In the genomic region with DNA sequence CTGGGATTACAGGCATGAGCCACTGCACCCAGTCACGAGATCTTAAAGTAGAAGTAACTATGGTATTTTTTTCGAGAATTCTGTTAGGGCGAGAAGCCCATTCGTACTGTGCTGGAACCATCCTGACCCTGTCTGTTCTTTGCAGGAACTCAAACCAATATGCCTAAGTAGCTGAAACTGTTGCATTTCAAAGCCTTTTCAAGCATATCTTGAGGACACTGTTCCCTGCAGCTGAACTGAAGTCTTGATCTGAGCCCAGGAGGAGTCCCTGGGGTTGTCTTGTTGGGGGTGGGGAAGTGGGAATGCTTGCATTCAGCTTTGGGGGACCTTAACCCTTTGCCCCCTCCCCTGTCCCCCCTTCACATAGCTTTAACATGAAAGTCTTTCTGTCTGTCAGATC, we compare ENCODE assay signal across 21 cellular contexts.
DNase-seq lines count a peak whose midpoint lies in the region; TF ChIP-seq lines count a peak whose summit lies in the region.
"Had no signal": no experiment of that assay in that cellular context is flagged by ENCODE, and none has a peak within 500 bp of the region (broad histone marks: within the 10 kb centered on the region; RNA-seq: fewer than 3 reads in every experiment).

No MANE protein-coding gene starts in this region.

- H3K4me1 Mint-ChIP-seq in HFFc6 (ENCODE audit: low read depth) (peaks cover 51% of the 10 kb centered on the region), Calu3 (ENCODE audit: low read depth, unreplicated experiment) (peaks cover 27% of the 10 kb centered on the region)

- H2AFZ ChIP-seq in SU-DHL-6 (ENCODE audit: low read depth, low read length, severe bottlenecking), result no peak overlapping the region

- peaks cover 100% of the 10 kb centered on the region for H4K20me1 ChIP-seq in BLaER1
- no peaks in the 10 kb centered on the region; the same call in 1 of the 2 replicates for H4K20me1 ChIP-seq in SU-DHL-6 (ENCODE audit: low read depth, low read length)

- CTCF ChIA-PET in Calu3 (lab: Charles Lee), result no interaction called here

- intact Hi-C loops in prostate gland (cut with DNase I) (no loop called here), sigmoid colon (cut with DNase I) (no loop called here), Calu3 (cut with micrococcal nuclease; ENCODE audit: unreplicated experiment) (loop anchor here (10.0 kb wide), 1 partner anchor 76 kb away; no protein-coding TSS in a partner anchor)

- H3K27ac Mint-ChIP-seq in HFFc6, result peak overlapping the region; percentile 24; the same call in 1 of the 2 replicates
- H3K27ac Mint-ChIP-seq in Calu3 (ENCODE audit: unreplicated experiment), result no peak overlapping the region
- H3K27ac Mint-ChIP-seq: CD4-positive, alpha-beta T cell; T-cell had no signal

- H3K9me2 ChIP-seq in SU-DHL-6 (replicated peaks; ENCODE audit: insufficient read depth, low read length), result no peaks in the 10 kb centered on the region

- DNase-seq in HFFc6, result no peak
- DNase-seq in prostate gland (ENCODE audit: low spot score), result no peak
- DNase-seq in sigmoid colon, result no peak
- no peak for DNase-seq in inferior parietal cortex (ENCODE audit: extremely low spot score)
- no peak for DNase-seq in DMS53 treated with DMSO at 0.1 percent for 48 hours (lab: John Stamatoyannopoulos, UW; ENCODE audit: unreplicated experiment)
- DNase-seq in Calu3, result no peak
- DNase-seq: 8988T; CD4-positive, alpha-beta T cell; DMS79; GF-D8; MG63; NCI-H1694; NCI-H2029 treated with DMSO at 0.1 percent for 48 hours; NCI-H2227 treated with DMSO at 0.1 percent for 48 hours; NCI-H69; OCI-M1; SJCRH30; T-cell had no signal

- WGBS in prostate gland, result 92% methylated on average over 4 of the region's 4 CpGs
- 94 to 97% methylated on average over 4 of the region's 4 CpGs for WGBS in sigmoid colon, 2 donors

- H3K36me3 ChIP-seq in BLaER1, result peaks cover 30% of the 10 kb centered on the region
- no peaks in the 10 kb centered on the region for H3K36me3 ChIP-seq in SU-DHL-6 (ENCODE audit: low read length)
- H3K36me3 ChIP-seq in prostate gland, result no peaks in the 10 kb centered on the region
- H3K36me3 ChIP-seq in sigmoid colon, result no peaks in the 10 kb centered on the region
- H3K36me3 ChIP-seq: MG63, SJCRH30 had no signal

- TF ChIP-seq POLR2A in prostate gland (IDR thresholded peaks at IDR 0.05) (no peak), sigmoid colon (IDR thresholded peaks at IDR 0.05) (no peak)

- BruUV-seq in Calu3 (replicated peaks; lab: Mats Ljungman, UMichigan), result no TSS peak

- TF ChIP-seq CTCF in HFFc6 (IDR thresholded peaks at IDR 0.05), result no peak
- no peak for TF ChIP-seq CTCF in SU-DHL-6 (IDR thresholded peaks at IDR 0.05; ENCODE audit: insufficient read depth, low read length, poor library complexity, severe bottlenecking)
- no peak for TF ChIP-seq CTCF in prostate gland (IDR thresholded peaks at IDR 0.05)
- no peak for TF ChIP-seq CTCF in sigmoid colon (IDR thresholded peaks at IDR 0.05)
- no peak for TF ChIP-seq CTCF in Calu3 (IDR thresholded peaks at IDR 0.05; ENCODE audit: unreplicated experiment)

- H3K27me3 ChIP-seq in BLaER1, result no peaks in the 10 kb centered on the region
- no peaks in the 10 kb centered on the region for H3K27me3 ChIP-seq in SU-DHL-6 (ENCODE audit: low read length)
- H3K27me3 ChIP-seq in prostate gland (replicated peaks; ENCODE audit: insufficient read depth), result no peaks in the 10 kb centered on the region
- no peaks in the 10 kb centered on the region for H3K27me3 ChIP-seq in sigmoid colon
- H3K27me3 ChIP-seq: MG63, SJCRH30 had no signal

- H3K27me3 Mint-ChIP-seq in HFFc6 (ENCODE audit: insufficient read depth) (peaks cover 6% of the 10 kb centered on the region), Calu3 (ENCODE audit: unreplicated experiment) (no peaks in the 10 kb centered on the region)
- H3K27me3 Mint-ChIP-seq: CD4-positive, alpha-beta T cell; T-cell had no signal

- H3F3A ChIP-seq in SU-DHL-6 (ENCODE audit: insufficient read depth), result peaks cover 73% of the 10 kb centered on the region

- no peaks in the 10 kb centered on the region for H3K9me3 ChIP-seq in BLaER1
- H3K9me3 ChIP-seq in SU-DHL-6 (ENCODE audit: insufficient read depth, low read length), result no peaks in the 10 kb centered on the region
- H3K9me3 ChIP-seq in prostate gland, result no peaks in the 10 kb centered on the region
- no peaks in the 10 kb centered on the region for H3K9me3 ChIP-seq in sigmoid colon
- H3K9me3 ChIP-seq: MG63, SJCRH30 had no signal

- peaks cover 100% of the 10 kb centered on the region for H3K4me1 ChIP-seq in BLaER1
- H3K4me1 ChIP-seq in prostate gland (replicated peaks), result peaks cover 27% of the 10 kb centered on the region
- H3K4me1 ChIP-seq in sigmoid colon, result peaks cover 0 to 86% (median 74%) of the 10 kb centered on the region in 4 donors

- H3K27ac ChIP-seq in BLaER1 (peak overlapping the region; percentile 70), SU-DHL-6 (ENCODE audit: low read depth, low read length) (peak overlapping the region; percentile 97), prostate gland (peak overlapping the region; percentile 90 to 92), sigmoid colon (no peak overlapping the region)
- H3K27ac ChIP-seq: SJCRH30 had no signal

- peaks cover 100% of the 10 kb centered on the region for H3K79me2 ChIP-seq in SU-DHL-6 (ENCODE audit: insufficient read depth, low read length)

- H3K4me3 Mint-ChIP-seq in HFFc6, result no peak overlapping the region
- H3K4me3 Mint-ChIP-seq in Calu3 (ENCODE audit: low read depth, unreplicated experiment), result no peak overlapping the region
- H3K4me3 Mint-ChIP-seq: CD4-positive, alpha-beta T cell; T-cell had no signal

- no peak overlapping the region for H3K4me3 ChIP-seq in BLaER1
- no peak overlapping the region for H3K4me3 ChIP-seq in SU-DHL-6 (ENCODE audit: insufficient read depth, low read length, poor library complexity, severe bottlenecking)
- H3K4me3 ChIP-seq in prostate gland, result no peak overlapping the region
- no peak overlapping the region for H3K4me3 ChIP-seq in sigmoid colon
- H3K4me3 ChIP-seq: K562, MG63, SJCRH30 had no signal

- H3K9ac ChIP-seq in BLaER1, result peak overlapping the region; percentile 5; the same call in 1 of the 2 replicates
- peak overlapping the region; percentile 34 for H3K9ac ChIP-seq in SU-DHL-6 (ENCODE audit: low read length)

- H3K9me3 Mint-ChIP-seq in HFFc6 (0 out of 2 replicates have a peak, but pooled peaks cover 3% of the 10 kb centered on the region), Calu3 (ENCODE audit: low read depth, unreplicated experiment) (no peaks in the 10 kb centered on the region)
- H3K9me3 Mint-ChIP-seq: CD4-positive, alpha-beta T cell; T-cell had no signal

- TF ChIP-seq EP300 in sigmoid colon (IDR thresholded peaks at IDR 0.05), result no peak

- no peaks in the 10 kb centered on the region; the same call in 1 of the 2 replicates for H3K36me3 Mint-ChIP-seq in HFFc6 (ENCODE audit: low read depth)
- peaks cover 8% of the 10 kb centered on the region for H3K36me3 Mint-ChIP-seq in Calu3 (ENCODE audit: insufficient read depth, unreplicated experiment)
- H3K36me3 Mint-ChIP-seq: T-cell had no signal

- peak overlapping the region; percentile 93 for H3K4me2 ChIP-seq in BLaER1
- H3K4me2 ChIP-seq in SU-DHL-6 (ENCODE audit: low read depth, low read length, poor library complexity, severe bottlenecking), result peak overlapping the region; percentile 90

Comparison
In these comparisons a context has a peak if more than half of its experiments do, and no peak if none do; other contexts are left out.
1. H3K27ac ChIP-seq: peak in BLaER1 (single experiment), SU-DHL-6 (single experiment) and prostate gland (2 of 2); none in sigmoid colon (0 of 4).